In genomic region chr3:182909318-182910040, GRCh38 we compare ENCODE assay signal across 9 cellular contexts.
A peak's percentile ranks its signal among the peaks of the same experiment; 100 is the strongest.
DNase-seq lines count a peak whose midpoint lies in the region; ATAC-seq and TF ChIP-seq lines count a peak whose summit lies in the region.
"Had no signal": no experiment of that assay in that cellular context is flagged by ENCODE, and none has a peak within 500 bp of the region (broad histone marks: within the 10 kb centered on the region; RNA-seq: fewer than 3 reads in every experiment).

No MANE protein-coding gene starts in this region.

- H3K27me3 ChIP-seq in HL-60 (ENCODE audit: insufficient read depth, poor library complexity, severe bottlenecking) (no peaks in the 10 kb centered on the region), liver (ENCODE audit: control insufficient read depth in 4 of 4, insufficient read depth in 4 of 4, low read length in 3 of 4) (no peaks in the 10 kb centered on the region), uterus (no peaks in the 10 kb centered on the region)

- peaks cover 15% of the 10 kb centered on the region for H3K36me3 Mint-ChIP-seq in activated naive CD8-positive, alpha-beta T cell treated with anti-CD3 and anti-CD28 coated beads for 36 hours

- TF ChIP-seq RAD21 in liver (IDR thresholded peaks at IDR 0.05), result peak; percentile 72 to 75

- 98% methylated on average over 5 of the region's 5 CpGs for WGBS in liver

- H3K9me3 ChIP-seq in liver (ENCODE audit: control insufficient read depth in 4 of 4, low read length in 3 of 4) (no peaks in the 10 kb centered on the region), uterus (no peaks in the 10 kb centered on the region)

- no peak for ATAC-seq in GM18858 (IDR thresholded peaks at IDR 0.05; ENCODE audit: unreplicated experiment)

- H3K9me3 Mint-ChIP-seq in activated naive CD8-positive, alpha-beta T cell treated with anti-CD3 and anti-CD28 coated beads for 36 hours, result no peaks in the 10 kb centered on the region
- H3K9me3 Mint-ChIP-seq: T-helper 1 cell treated with Interleukin-12 subunit alpha and Interleukin-12 subunit beta and Interleukin-4 antibody, amounts not matched to agents 30 μg/mL and 1 μg/mL, for 36 hours had no signal

- H3K27me3 Mint-ChIP-seq in activated naive CD8-positive, alpha-beta T cell treated with anti-CD3 and anti-CD28 coated beads for 36 hours, result no peaks in the 10 kb centered on the region

- TF ChIP-seq CTCF in HL-60 (IDR thresholded peaks at IDR 0.05; ENCODE audit: insufficient read depth, low read length) (peak; percentile 26), liver (IDR thresholded peaks at IDR 0.05; ENCODE audit: low read depth, low read length, missing input control) (peak; percentile 44), uterus (IDR thresholded peaks at IDR 0.05) (peak in 2 of 4 experiments; percentile 15 to 26)

- H3K4me1 ChIP-seq in liver (ENCODE audit: control insufficient read depth in 4 of 4, insufficient read depth in 4 of 4, low read length in 3 of 4) (no peaks in the 10 kb centered on the region), uterus (no peaks in the 10 kb centered on the region)

- H3K27ac Mint-ChIP-seq in activated naive CD8-positive, alpha-beta T cell treated with anti-CD3 and anti-CD28 coated beads for 36 hours, result peak overlapping the region; percentile 66
- H3K27ac Mint-ChIP-seq: T-helper 1 cell treated with Interleukin-12 subunit alpha and Interleukin-12 subunit beta and Interleukin-4 antibody, amounts not matched to agents 30 μg/mL and 1 μg/mL, for 36 hours had no signal

- H3K9ac ChIP-seq in liver (ENCODE audit: low read depth in 1 of 2, low read length in 2 of 2), result no peak overlapping the region

- H3K4me1 Mint-ChIP-seq in activated naive CD8-positive, alpha-beta T cell treated with anti-CD3 and anti-CD28 coated beads for 36 hours, result peaks cover 40% of the 10 kb centered on the region

- TF ChIP-seq POLR2A in uterus (IDR thresholded peaks at IDR 0.05), result no peak

- H3K27ac ChIP-seq in HL-60 (replicated peaks) (no peak overlapping the region), liver (ENCODE audit: low read depth in 1 of 2, low read length in 2 of 2) (no peak overlapping the region), uterus (no peak overlapping the region)

- DNase-seq in D341Med (ENCODE audit: low spot score), result peak; percentile 45
- no peak for DNase-seq in HL-60 (ENCODE audit: low read depth in 1 of 2, low spot score in 1 of 2)
- no peak for DNase-seq in activated naive CD8-positive, alpha-beta T cell treated with anti-CD3 and anti-CD28 coated beads for 36 hours
- DNase-seq in NCI-H446 treated with DMSO at 0.1 percent for 48 hours (lab: John Stamatoyannopoulos, UW), result no peak
- DNase-seq in NCI-H187 treated with DMSO at 0.1 percent for 48 hours (lab: John Stamatoyannopoulos, UW), result no peak
- no peak for DNase-seq in uterus

- no peak overlapping the region for H3K4me3 ChIP-seq in HL-60 (replicated peaks; ENCODE audit: insufficient read depth, low read length)
- H3K4me3 ChIP-seq in liver (ENCODE audit: low read depth in 1 of 3, low read length in 3 of 3), result no peak overlapping the region
- no peak overlapping the region for H3K4me3 ChIP-seq in uterus

- intact Hi-C loops in uterus (cut with DNase I; ENCODE audit: low total_unique reads), result no loop called here

- peaks cover 2 to 9% (median 7%) of the 10 kb centered on the region in 4 donors for H3K36me3 ChIP-seq in liver (ENCODE audit: control insufficient read depth in 4 of 4, insufficient read depth in 3 of 4, low read depth in 1 of 4, low read length in 3 of 4)
- no peaks in the 10 kb centered on the region for H3K36me3 ChIP-seq in uterus

- no peak overlapping the region for H3K4me3 Mint-ChIP-seq in activated naive CD8-positive, alpha-beta T cell treated with anti-CD3 and anti-CD28 coated beads for 36 hours
- H3K4me3 Mint-ChIP-seq: T-helper 1 cell treated with Interleukin-12 subunit alpha and Interleukin-12 subunit beta and Interleukin-4 antibody, amounts not matched to agents 30 μg/mL and 1 μg/mL, for 36 hours had no signal

TF ChIP-seq in liver, 16 proteins besides CTCF, POLR2A, EP300 and RAD21:
- TF ChIP-seq, protein P1, sequence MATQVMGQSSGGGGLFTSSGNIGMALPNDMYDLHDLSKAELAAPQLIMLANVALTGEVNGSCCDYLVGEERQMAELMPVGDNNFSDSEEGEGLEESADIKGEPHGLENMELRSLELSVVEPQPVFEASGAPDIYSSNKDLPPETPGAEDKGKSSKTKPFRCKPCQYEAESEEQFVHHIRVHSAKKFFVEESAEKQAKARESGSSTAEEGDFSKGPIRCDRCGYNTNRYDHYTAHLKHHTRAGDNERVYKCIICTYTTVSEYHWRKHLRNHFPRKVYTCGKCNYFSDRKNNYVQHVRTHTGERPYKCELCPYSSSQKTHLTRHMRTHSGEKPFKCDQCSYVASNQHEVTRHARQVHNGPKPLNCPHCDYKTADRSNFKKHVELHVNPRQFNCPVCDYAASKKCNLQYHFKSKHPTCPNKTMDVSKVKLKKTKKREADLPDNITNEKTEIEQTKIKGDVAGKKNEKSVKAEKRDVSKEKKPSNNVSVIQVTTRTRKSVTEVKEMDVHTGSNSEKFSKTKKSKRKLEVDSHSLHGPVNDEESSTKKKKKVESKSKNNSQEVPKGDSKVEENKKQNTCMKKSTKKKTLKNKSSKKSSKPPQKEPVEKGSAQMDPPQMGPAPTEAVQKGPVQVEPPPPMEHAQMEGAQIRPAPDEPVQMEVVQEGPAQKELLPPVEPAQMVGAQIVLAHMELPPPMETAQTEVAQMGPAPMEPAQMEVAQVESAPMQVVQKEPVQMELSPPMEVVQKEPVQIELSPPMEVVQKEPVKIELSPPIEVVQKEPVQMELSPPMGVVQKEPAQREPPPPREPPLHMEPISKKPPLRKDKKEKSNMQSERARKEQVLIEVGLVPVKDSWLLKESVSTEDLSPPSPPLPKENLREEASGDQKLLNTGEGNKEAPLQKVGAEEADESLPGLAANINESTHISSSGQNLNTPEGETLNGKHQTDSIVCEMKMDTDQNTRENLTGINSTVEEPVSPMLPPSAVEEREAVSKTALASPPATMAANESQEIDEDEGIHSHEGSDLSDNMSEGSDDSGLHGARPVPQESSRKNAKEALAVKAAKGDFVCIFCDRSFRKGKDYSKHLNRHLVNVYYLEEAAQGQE (IDR thresholded peaks at IDR 0.05), result no peak
- TF ChIP-seq SP1 (IDR thresholded peaks at IDR 0.05) (no peak), HNF4G (IDR thresholded peaks at IDR 0.05) (no peak), FOXA1 (IDR thresholded peaks at IDR 0.05) (no peak), HNF4A (conservative IDR thresholded peaks at IDR 0.05) (no peak), RXRA (IDR thresholded peaks at IDR 0.05) (no peak), JUND (IDR thresholded peaks at IDR 0.05) (no peak), GABPA (IDR thresholded peaks at IDR 0.05 in 1 of 2, conservative IDR thresholded peaks at IDR 0.05 in 1 of 2) (no peak), TAF1 (conservative IDR thresholded peaks at IDR 0.05) (no peak), YY1 (IDR thresholded peaks at IDR 0.05) (no peak), EGR1 (IDR thresholded peaks at IDR 0.05; ENCODE audit: low read depth in 2 of 2) (no peak)
- TF ChIP-seq, protein P2, sequence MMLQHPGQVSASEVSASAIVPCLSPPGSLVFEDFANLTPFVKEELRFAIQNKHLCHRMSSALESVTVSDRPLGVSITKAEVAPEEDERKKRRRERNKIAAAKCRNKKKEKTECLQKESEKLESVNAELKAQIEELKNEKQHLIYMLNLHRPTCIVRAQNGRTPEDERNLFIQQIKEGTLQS (IDR thresholded peaks at IDR 0.05), result no peak
- TF ChIP-seq, protein P3, sequence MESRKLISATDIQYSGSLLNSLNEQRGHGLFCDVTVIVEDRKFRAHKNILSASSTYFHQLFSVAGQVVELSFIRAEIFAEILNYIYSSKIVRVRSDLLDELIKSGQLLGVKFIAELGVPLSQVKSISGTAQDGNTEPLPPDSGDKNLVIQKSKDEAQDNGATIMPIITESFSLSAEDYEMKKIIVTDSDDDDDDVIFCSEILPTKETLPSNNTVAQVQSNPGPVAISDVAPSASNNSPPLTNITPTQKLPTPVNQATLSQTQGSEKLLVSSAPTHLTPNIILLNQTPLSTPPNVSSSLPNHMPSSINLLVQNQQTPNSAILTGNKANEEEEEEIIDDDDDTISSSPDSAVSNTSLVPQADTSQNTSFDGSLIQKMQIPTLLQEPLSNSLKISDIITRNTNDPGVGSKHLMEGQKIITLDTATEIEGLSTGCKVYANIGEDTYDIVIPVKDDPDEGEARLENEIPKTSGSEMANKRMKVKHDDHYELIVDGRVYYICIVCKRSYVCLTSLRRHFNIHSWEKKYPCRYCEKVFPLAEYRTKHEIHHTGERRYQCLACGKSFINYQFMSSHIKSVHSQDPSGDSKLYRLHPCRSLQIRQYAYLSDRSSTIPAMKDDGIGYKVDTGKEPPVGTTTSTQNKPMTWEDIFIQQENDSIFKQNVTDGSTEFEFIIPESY (IDR thresholded peaks at IDR 0.05), result no peak
